In genomic region chr15:74319138-74319460, GRCh38 we compare ENCODE assay signal across 1 cellular context.
TF ChIP-seq lines count a peak whose summit lies in the region.

No MANE protein-coding gene starts in this region.

TF ChIP-seq in IMR-90, 13 proteins besides CTCF, POLR2A, EP300 and RAD21:
- TF ChIP-seq USF2 (IDR thresholded peaks at IDR 0.05; ENCODE audit: low read depth, low read length) (no peak), RCOR1 (IDR thresholded peaks at IDR 0.05; ENCODE audit: insufficient replicate concordance, low read length) (no peak), NFE2L2 (IDR thresholded peaks at IDR 0.05; ENCODE audit: low read depth, low read length) (no peak), MXI1 (IDR thresholded peaks at IDR 0.05; ENCODE audit: borderline replicate concordance, low read depth, low read length) (no peak), SMC3 (IDR thresholded peaks at IDR 0.05; ENCODE audit: low read depth, low read length) (no peak), CHD1 (IDR thresholded peaks at IDR 0.05; ENCODE audit: low read depth, low read length) (no peak), FOS (IDR thresholded peaks at IDR 0.05; ENCODE audit: low read depth, low read length) (no peak), CEBPB (IDR thresholded peaks at IDR 0.05; ENCODE audit: low read depth, low read length) (no peak), ELK1 (IDR thresholded peaks at IDR 0.05; ENCODE audit: borderline replicate concordance, low read depth, low read length) (no peak), BHLHE40 (IDR thresholded peaks at IDR 0.05; ENCODE audit: low read depth, low read length) (no peak), RFX5 (IDR thresholded peaks at IDR 0.05; ENCODE audit: low read depth, low read length) (no peak), MAZ (IDR thresholded peaks at IDR 0.05; ENCODE audit: borderline replicate concordance, low read depth, low read length) (no peak), MAFK (IDR thresholded peaks at IDR 0.05; ENCODE audit: low read depth, low read length) (no peak)
TF ChIP-seq in IMR-90: peak in this region for 0.
